In genomic region chr1:170067253-170067819, GRCh38 we compare ENCODE assay signal across 9 cellular contexts. TPM values are rescaled to one million over a fixed set of nuclear protein-coding genes. Genes with fewer than 3 reads are reported as not detected.
DNase-seq lines count a peak whose midpoint lies in the region; ATAC-seq, FAIRE-seq and TF ChIP-seq lines count a peak whose summit lies in the region.
"Had no signal": no experiment of that assay in that cellular context is flagged by ENCODE, and none has a peak within 500 bp of the region (broad histone marks: within the 10 kb centered on the region; RNA-seq: fewer than 3 reads in every experiment).

No MANE protein-coding gene starts in this region.

- H3K9me1 ChIP-seq in keratinocyte (ENCODE audit: control insufficient read depth, extremely low read depth, insufficient read depth, low read length) = no peaks in the 10 kb centered on the region

- H3K36me3 ChIP-seq in keratinocyte (ENCODE audit: control insufficient read depth in 2 of 2, extremely low read depth in 1 of 2, insufficient read depth in 2 of 2, low read length in 2 of 2) = no peaks in the 10 kb centered on the region

- DNase-seq in GM12891 (ENCODE audit: insufficient read length, low spot score) (no peak), OCI-M1 (lab: John Stamatoyannopoulos, UW) (peak; percentile 92), keratinocyte (ENCODE audit: low read depth, low spot score) (no peak), AG08396 (ENCODE audit: low spot score) (no peak), NCI-H345 (lab: John Stamatoyannopoulos, UW) (no peak), NCI-H2196 treated with DMSO at 0.1 percent for 48 hours (lab: John Stamatoyannopoulos, UW; ENCODE audit: unreplicated experiment) (no peak)
- DNase-seq: stimulated activated CD4-positive, alpha-beta T cell treated with anti-CD3 and anti-CD28 coated beads, Interleukin-2, amount 100 ng/mL, for 24 hours had no signal

- peaks cover 14% of the 10 kb centered on the region for H3K79me2 ChIP-seq in keratinocyte (ENCODE audit: control insufficient read depth, insufficient read depth, low read length)

- no peaks in the 10 kb centered on the region for H4K20me1 ChIP-seq in keratinocyte (ENCODE audit: control insufficient read depth, extremely low read depth, insufficient read depth, low read length)

- H3K4me2 ChIP-seq in keratinocyte (ENCODE audit: control insufficient read depth, extremely low read depth, insufficient read depth, low read depth, low read length) = no peak overlapping the region

- TF ChIP-seq POLR2A in GM12891 (IDR thresholded peaks at IDR 0.05; ENCODE audit: low read depth, low read length) = no peak

- no peaks in the 10 kb centered on the region for H3K9me3 ChIP-seq in keratinocyte (ENCODE audit: control insufficient read depth, low read depth, low read length)

- dilution Hi-C loops in keratinocyte (cut with MboI; ENCODE audit: extremely low pct_ligation_motif_present, low sequenced_read_pairs) = no loop called here

- TF ChIP-seq CTCF in keratinocyte (optimal IDR thresholded peaks at IDR 0.05 in 1 of 3, IDR thresholded peaks at IDR 0.05 in 1 of 3, conservative IDR thresholded peaks at IDR 0.05 in 1 of 3; ENCODE audit: extremely low read depth in 1 of 3, insufficient read depth in 2 of 3, low read length in 3 of 3) = peak in 1 of 3 experiments; percentile 8

- H3K4me3 ChIP-seq in keratinocyte (ENCODE audit: control insufficient read depth in 2 of 3, extremely low read depth in 1 of 3, insufficient read depth in 2 of 3, low read depth in 1 of 3, low read length in 3 of 3) = no peak overlapping the region

- ATAC-seq in GM21529 (IDR thresholded peaks at IDR 0.05; ENCODE audit: unreplicated experiment) (peak; percentile 48), HG02571 (IDR thresholded peaks at IDR 0.05; ENCODE audit: unreplicated experiment) (no peak)

- no peak overlapping the region for H3K27ac ChIP-seq in keratinocyte (ENCODE audit: control insufficient read depth, insufficient read depth, low read length)

- no peak overlapping the region for H3K9ac ChIP-seq in keratinocyte (ENCODE audit: control insufficient read depth, extremely low read depth, insufficient read depth, low read length)

- H3K4me1 ChIP-seq in keratinocyte (ENCODE audit: control insufficient read depth, extremely low read depth, insufficient read depth, low read length) = peaks cover 22% of the 10 kb centered on the region

- peak; percentile 80 for FAIRE-seq in GM12891 (lab: Jason Lieb, UNC)
- FAIRE-seq in keratinocyte (lab: Jason Lieb, UNC) = no peak

- H3K27me3 ChIP-seq in keratinocyte (ENCODE audit: control insufficient read depth, extremely low read depth, insufficient read depth, low read length) = no peaks in the 10 kb centered on the region

- peak overlapping the region; percentile 10 for H2AFZ ChIP-seq in keratinocyte (ENCODE audit: control insufficient read depth, low read length)

TF ChIP-seq in GM12891, 5 proteins besides CTCF, POLR2A, EP300 and RAD21:
- no peak for TF ChIP-seq PAX5 (IDR thresholded peaks at IDR 0.05; ENCODE audit: insufficient read depth, low read length, severe bottlenecking)
- no peak for TF ChIP-seq POLR2AphosphoS5 (IDR thresholded peaks at IDR 0.05; ENCODE audit: low read depth, low read length)
- no peak for TF ChIP-seq TAF1 (IDR thresholded peaks at IDR 0.05; ENCODE audit: low read depth, low read length)
- no peak for TF ChIP-seq SPI1 (IDR thresholded peaks at IDR 0.05; ENCODE audit: low read depth, low read length)
- TF ChIP-seq POU2F2 (IDR thresholded peaks at IDR 0.05; ENCODE audit: low read depth, low read length) = no peak
TF ChIP-seq in GM12891: peak in this region for 0.

RNA-seq across cellular contexts. Expression of gene KIFAP3, which starts 7.2 kb away (rescaled TPM):
- polyA plus RNA-seq in GM12891 (2012; ENCODE audit: low read depth, missing spikeins) = 9.2 TPM
- polyA plus RNA-seq in keratinocyte = 14.5 to 25.2 TPM (median 20.5 TPM) in 3 replicates
- polyA plus RNA-seq in keratinocyte (2011; ENCODE audit: low read depth) = 36.2 TPM
- polyA plus RNA-seq in keratinocyte (2011; cell fraction: cytosol; rRNA removed) = 13.6 and 24.8 TPM in 2 replicates
- 22.9 and 29.9 TPM in 2 replicates for polyA plus RNA-seq in keratinocyte (2011; cell fraction: nucleus; rRNA removed)
- 22.5 and 25.9 TPM in 2 replicates for polyA plus RNA-seq in keratinocyte (2012; ENCODE audit: low replicate concordance)
- polyA minus RNA-seq in keratinocyte = 2.9 to 24.0 TPM (median 9.2 TPM) in 3 replicates
- 10.7 TPM for polyA minus RNA-seq in keratinocyte (2011; cell fraction: cytosol; rRNA and poly(A)+ RNA removed)
- 15.4 and 24.0 TPM in 2 replicates for polyA minus RNA-seq in keratinocyte (2011; cell fraction: nucleus; rRNA and poly(A)+ RNA removed)
